21 cellular contexts compared by ENCODE assay signal in genomic region chr7:142720981-142721380, GRCh38. TPM values are rescaled to one million over a fixed set of nuclear protein-coding genes. Genes with fewer than 3 reads are reported as not detected.
DNase-seq lines count a peak whose midpoint lies in the region; ATAC-seq and TF ChIP-seq lines count a peak whose summit lies in the region.
"Had no signal": no experiment of that assay in that cellular context is flagged by ENCODE, and none has a peak within 500 bp of the region (broad histone marks: within the 10 kb centered on the region; RNA-seq: fewer than 3 reads in every experiment).

No MANE protein-coding gene starts in this region.

- H3K9me2 ChIP-seq in OCI-LY7 (ENCODE audit: insufficient read depth, low read length), result no peaks in the 10 kb centered on the region
- H3K9me2 ChIP-seq: SK-N-SH had no signal

- no peak for ATAC-seq in CD4-positive, alpha-beta T cell (ENCODE audit: poor library complexity)
- ATAC-seq in T-helper 17 cell (no peak), GM18498 (IDR thresholded peaks at IDR 0.05; ENCODE audit: unreplicated experiment) (no peak)

- CTCF ChIA-PET in CD4-positive, alpha-beta T cell (lab: Charles Lee), result no interaction called here
- CTCF ChIA-PET in OCI-LY7 (lab: Charles Lee; ENCODE audit: unreplicated experiment), result no interaction called here

- no peaks in the 10 kb centered on the region for H3K27me3 Mint-ChIP-seq in CD4-positive, alpha-beta T cell
- H3K27me3 Mint-ChIP-seq in T-helper 17 cell, result no peaks in the 10 kb centered on the region

- H3K36me3 ChIP-seq in BLaER1 treated with 17β-estradiol and CSF1 and Interleukin-3, amounts not matched to agents 10 nM and 100 nM, result no peaks in the 10 kb centered on the region
- no peaks in the 10 kb centered on the region for H3K36me3 ChIP-seq in effector memory CD4-positive, alpha-beta T cell (ENCODE audit: control insufficient read depth, insufficient read depth, low read length)
- H3K36me3 ChIP-seq in OCI-LY7 (ENCODE audit: insufficient read depth, low read length), result no peaks in the 10 kb centered on the region

- no peaks in the 10 kb centered on the region for H3K9me3 Mint-ChIP-seq in CD4-positive, alpha-beta T cell

- H3K79me2 ChIP-seq in OCI-LY7 (ENCODE audit: insufficient read depth, low read depth, low read length), result no peaks in the 10 kb centered on the region

- no peaks in the 10 kb centered on the region for H3K9me3 ChIP-seq in BLaER1 treated with 17β-estradiol and CSF1 and Interleukin-3, amounts not matched to agents 10 nM and 100 nM (replicated peaks in 1 of 11)
- H3K9me3 ChIP-seq in CD4-positive, alpha-beta T cell (ENCODE audit: control insufficient read depth, low read length), result no peaks in the 10 kb centered on the region
- H3K9me3 ChIP-seq in T-helper 17 cell (ENCODE audit: control insufficient read depth, low read length, poor library complexity, severe bottlenecking) (no peaks in the 10 kb centered on the region), OCI-LY7 (ENCODE audit: low read length) (0 out of 2 replicates have a peak, but pooled peaks cover 4% of the 10 kb centered on the region)
- no peaks in the 10 kb centered on the region for H3K9me3 ChIP-seq in effector memory CD4-positive, alpha-beta T cell (ENCODE audit: control insufficient read depth, low read length)
- H3K9me3 ChIP-seq: SK-N-SH had no signal

- H3K4me1 Mint-ChIP-seq in CD4-positive, alpha-beta T cell (ENCODE audit: low read depth), result peaks cover 45% of the 10 kb centered on the region
- peaks cover 20% of the 10 kb centered on the region for H3K4me1 Mint-ChIP-seq in T-helper 17 cell

- peak overlapping the region; percentile 82 for H3K4me3 Mint-ChIP-seq in CD4-positive, alpha-beta T cell
- H3K4me3 Mint-ChIP-seq in T-helper 17 cell, result peak overlapping the region; percentile 74

- peak overlapping the region in 1 of 11 experiments; percentile 2; a peak in 1 of 22 replicates for H3K27ac ChIP-seq in BLaER1 treated with 17β-estradiol and CSF1 and Interleukin-3, amounts not matched to agents 10 nM and 100 nM
- H3K27ac ChIP-seq in CD4-positive, alpha-beta T cell (ENCODE audit: low read depth, low read length), result no peak overlapping the region
- H3K27ac ChIP-seq in effector memory CD4-positive, alpha-beta T cell (ENCODE audit: insufficient read depth, low read length, poor library complexity, severe bottlenecking), result peak overlapping the region; percentile 51
- H3K27ac ChIP-seq in OCI-LY7 (ENCODE audit: low read depth, low read length, poor library complexity, severe bottlenecking), result no peak overlapping the region
- H3K27ac ChIP-seq: RWPE1 had no signal

- no peaks in the 10 kb centered on the region for H3K36me3 Mint-ChIP-seq in CD4-positive, alpha-beta T cell (ENCODE audit: low read depth)
- no peaks in the 10 kb centered on the region for H3K36me3 Mint-ChIP-seq in T-helper 17 cell (ENCODE audit: low read depth)

- no peak overlapping the region for H3K4me3 ChIP-seq in BLaER1 treated with 17β-estradiol and CSF1 and Interleukin-3, amounts not matched to agents 10 nM and 100 nM
- no peak overlapping the region for H3K4me3 ChIP-seq in effector memory CD4-positive, alpha-beta T cell (ENCODE audit: insufficient read depth, low read depth, low read length, poor library complexity, severe bottlenecking)
- H3K4me3 ChIP-seq in OCI-LY7 (ENCODE audit: low read depth, low read length, poor library complexity, severe bottlenecking), result no peak overlapping the region

- peak overlapping the region in 10 of 11 experiments; percentile 2 to 88 (median 33); a peak in 18 of 22 replicates for H3K4me2 ChIP-seq in BLaER1 treated with 17β-estradiol and CSF1 and Interleukin-3, amounts not matched to agents 10 nM and 100 nM
- H3K4me2 ChIP-seq in OCI-LY7 (ENCODE audit: low read length), result no peak overlapping the region
- H3K4me2 ChIP-seq: SK-N-SH had no signal

- no peaks in the 10 kb centered on the region for H4K20me1 ChIP-seq in BLaER1 treated with 17β-estradiol and CSF1 and Interleukin-3, amounts not matched to agents 10 nM and 100 nM
- no peaks in the 10 kb centered on the region for H4K20me1 ChIP-seq in OCI-LY7 (ENCODE audit: insufficient read depth, low read length)

- TF ChIP-seq CTCF in CD4-positive, alpha-beta T cell (IDR thresholded peaks at IDR 0.05), result no peak
- no peak for TF ChIP-seq CTCF in OCI-LY7 (conservative IDR thresholded peaks at IDR 0.05; ENCODE audit: low read length)

- H3K4me1 ChIP-seq in BLaER1 treated with 17β-estradiol and CSF1 and Interleukin-3, amounts not matched to agents 10 nM and 100 nM, result peaks cover 0 to 56% (median 32%) of the 10 kb centered on the region in 10 experiments; a peak in 16 of 20 replicates
- peaks cover 9% of the 10 kb centered on the region for H3K4me1 ChIP-seq in effector memory CD4-positive, alpha-beta T cell (ENCODE audit: control insufficient read depth, insufficient read depth, low read length, poor library complexity, severe bottlenecking)
- H3K4me1 ChIP-seq in OCI-LY7 (ENCODE audit: insufficient read depth, low read length, poor library complexity, severe bottlenecking), result peaks cover 3% of the 10 kb centered on the region

- no TSS peak for BruUV-seq in OCI-LY7 (replicated peaks; lab: Mats Ljungman, UMichigan)

- H2AFZ ChIP-seq in OCI-LY7 (ENCODE audit: low read length), result no peak overlapping the region

- no peaks in the 10 kb centered on the region for H3K27me3 ChIP-seq in BLaER1 treated with 17β-estradiol and CSF1 and Interleukin-3, amounts not matched to agents 10 nM and 100 nM
- H3K27me3 ChIP-seq in CD4-positive, alpha-beta T cell (ENCODE audit: control insufficient read depth, insufficient read depth, low read length), result no peaks in the 10 kb centered on the region
- H3K27me3 ChIP-seq in effector memory CD4-positive, alpha-beta T cell (replicated peaks; ENCODE audit: control insufficient read depth, insufficient read depth, low read length, poor library complexity, severe bottlenecking), result no peaks in the 10 kb centered on the region

- intact Hi-C loops in CD4-positive, alpha-beta T cell (cut with DNase I, micrococcal nuclease), result no loop called here
- intact Hi-C loops in OCI-LY7 (cut with micrococcal nuclease; ENCODE audit: unreplicated experiment), result no loop called here

- POLR2A ChIA-PET in CD4-positive, alpha-beta T cell (lab: Charles Lee), result interaction anchor here (0.6 to 1.6 kb wide), 3 partner anchors 77 to 87 kb away, joined by 3 to 12 read pairs (median 3); no protein-coding TSS in a partner anchor
- POLR2A ChIA-PET in OCI-LY7 (lab: Charles Lee), result no interaction called here

- H3K9ac ChIP-seq in BLaER1 treated with 17β-estradiol and CSF1 and Interleukin-3, amounts not matched to agents 10 nM and 100 nM, result 0 out of 22 replicates have a peak overlapping the region, but pooled peaks of 1 of the 11 experiments have one; percentile 23
- H3K9ac ChIP-seq: SK-N-SH had no signal

- no peak for DNase-seq in CD4-positive, alpha-beta T cell
- no peak for DNase-seq in T-helper 17 cell
- DNase-seq in effector memory CD4-positive, alpha-beta T cell, result no peak
- no peak for DNase-seq in DMS53 (lab: John Stamatoyannopoulos, UW)
- DNase-seq in OCI-LY7 (ENCODE audit: low spot score), result no peak
- no peak for DNase-seq in OCI-M1 (lab: John Stamatoyannopoulos, UW)
- DNase-seq: activated CD4-positive, alpha-beta T cell treated with anti-CD3 and anti-CD28 coated beads for 1 hour; amygdala; foreskin fibroblast; NCI-H524 treated with DMSO at 0.1 percent for 48 hours; nucleus accumbens; SK-N-SH; stimulated activated CD4-positive, alpha-beta T cell treated with anti-CD3 and anti-CD28 coated beads, Interleukin-4, amount 100 ng/mL, for 4 hours; substantia nigra had no signal

- peak overlapping the region; percentile 74 for H3K27ac Mint-ChIP-seq in CD4-positive, alpha-beta T cell
- peak overlapping the region; percentile 84 for H3K27ac Mint-ChIP-seq in T-helper 17 cell

RNA-seq across cellular contexts. Expression of gene PRSS1, which starts 28.3 kb away (rescaled TPM):
- not detected for total RNA-seq in CD4-positive, alpha-beta T cell
- total RNA-seq in T-helper 17 cell (not detected), OCI-LY7 (2022) (not detected in 2 replicates)
- total RNA-seq in OCI-LY7 (2014; rRNA removed; shearing (Covaris generic)), result not detected in 2 replicates
- total RNA-seq: dermis microvascular lymphatic vessel endothelial cell, epithelial cell of proximal tubule, liver, urinary bladder had no signal

RNA-seq across cellular contexts. Expression of gene PRSS2, which starts 49.8 kb away (rescaled TPM):
- total RNA-seq in CD4-positive, alpha-beta T cell, result not detected
- not detected for total RNA-seq in T-helper 17 cell
- total RNA-seq in OCI-LY7 (2014; rRNA removed; shearing (Covaris generic)), result 0.23 and 0.60 TPM in 2 replicates
- total RNA-seq in OCI-LY7 (2022), result 1.1 TPM in 2 replicates
- total RNA-seq: dermis microvascular lymphatic vessel endothelial cell, epithelial cell of proximal tubule, liver, urinary bladder had no signal
